ENCODE assay signal across 1 cellular context in the genomic region with DNA sequence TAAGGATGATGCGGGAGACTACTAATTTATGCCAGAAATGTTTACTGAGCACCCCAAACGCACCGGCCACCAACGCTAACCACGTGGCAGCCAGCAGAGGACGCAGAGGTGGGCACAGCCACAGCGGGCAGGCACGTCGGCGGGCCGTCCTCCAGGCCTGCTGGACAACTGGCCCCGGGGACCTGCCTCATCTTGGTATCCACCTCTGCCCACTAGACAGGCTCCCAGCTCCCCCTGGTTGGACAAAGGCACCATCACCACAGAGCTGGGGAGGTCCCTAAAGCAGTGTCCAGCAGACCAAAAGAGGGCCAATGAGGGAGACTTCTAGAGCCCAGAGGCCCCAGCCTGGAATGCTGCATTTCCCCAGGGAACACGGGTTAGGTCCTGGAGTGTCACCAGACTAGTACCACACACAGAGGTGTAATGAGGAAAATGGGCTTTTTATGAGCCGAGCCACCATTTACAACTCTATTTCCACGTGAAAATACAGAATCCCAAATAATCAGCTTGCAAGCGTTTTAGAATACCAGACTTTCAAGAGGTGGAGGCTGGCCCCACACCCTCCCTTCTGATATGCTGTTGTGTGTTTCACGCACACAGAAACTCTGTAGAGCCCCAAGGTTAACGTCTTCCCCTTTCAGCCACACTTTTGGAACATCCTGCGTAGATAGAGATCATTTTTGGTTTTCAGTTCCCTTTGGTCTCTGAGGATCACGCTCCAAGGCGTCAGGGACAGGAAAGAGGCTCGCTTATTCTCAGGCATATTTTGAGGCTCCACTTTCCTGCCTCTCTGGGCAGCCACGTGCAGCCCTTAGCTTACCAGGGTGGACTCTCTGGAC.
TF ChIP-seq lines count a peak whose summit lies in the region.

No MANE protein-coding gene starts in this region.

TF ChIP-seq in GM12878, 131 proteins besides CTCF, POLR2A, EP300 and RAD21 (continued from another document):
- TF ChIP-seq, protein P1, sequence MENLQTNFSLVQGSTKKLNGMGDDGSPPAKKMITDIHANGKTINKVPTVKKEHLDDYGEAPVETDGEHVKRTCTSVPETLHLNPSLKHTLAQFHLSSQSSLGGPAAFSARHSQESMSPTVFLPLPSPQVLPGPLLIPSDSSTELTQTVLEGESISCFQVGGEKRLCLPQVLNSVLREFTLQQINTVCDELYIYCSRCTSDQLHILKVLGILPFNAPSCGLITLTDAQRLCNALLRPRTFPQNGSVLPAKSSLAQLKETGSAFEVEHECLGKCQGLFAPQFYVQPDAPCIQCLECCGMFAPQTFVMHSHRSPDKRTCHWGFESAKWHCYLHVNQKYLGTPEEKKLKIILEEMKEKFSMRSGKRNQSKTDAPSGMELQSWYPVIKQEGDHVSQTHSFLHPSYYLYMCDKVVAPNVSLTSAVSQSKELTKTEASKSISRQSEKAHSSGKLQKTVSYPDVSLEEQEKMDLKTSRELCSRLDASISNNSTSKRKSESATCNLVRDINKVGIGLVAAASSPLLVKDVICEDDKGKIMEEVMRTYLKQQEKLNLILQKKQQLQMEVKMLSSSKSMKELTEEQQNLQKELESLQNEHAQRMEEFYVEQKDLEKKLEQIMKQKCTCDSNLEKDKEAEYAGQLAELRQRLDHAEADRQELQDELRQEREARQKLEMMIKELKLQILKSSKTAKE (IDR thresholded peaks at IDR 0.05; ENCODE audit: low read depth, poor library complexity, severe bottlenecking): peak; percentile 94
- TF ChIP-seq STAT1 (conservative IDR thresholded peaks at IDR 0.05): no peak
- TF ChIP-seq IKZF1 (conservative IDR thresholded peaks at IDR 0.05): peak; percentile 98
- TF ChIP-seq NR2C2 (IDR thresholded peaks at IDR 0.05; ENCODE audit: borderline replicate concordance, control insufficient read depth, insufficient read length, low read depth): no peak
- TF ChIP-seq SRF (IDR thresholded peaks at IDR 0.05; ENCODE audit: low read depth in 2 of 2, low read length in 2 of 2): 0 out of 4 replicates have a peak, but pooled peaks of 1 of the 2 experiments have one; percentile 33
- no peak for TF ChIP-seq HDGF (IDR thresholded peaks at IDR 0.05)
- peak; percentile 90 for TF ChIP-seq SP1 (IDR thresholded peaks at IDR 0.05; ENCODE audit: low read depth, low read length)
- TF ChIP-seq MYB (IDR thresholded peaks at IDR 0.05; ENCODE audit: borderline replicate concordance, low read depth, low read length): peak; percentile 93
- 0 out of 2 replicates have a peak, but pooled peaks have one; percentile 37 for TF ChIP-seq SMC3 (IDR thresholded peaks at IDR 0.05; ENCODE audit: borderline replicate concordance, low read length)
- TF ChIP-seq, protein P2, sequence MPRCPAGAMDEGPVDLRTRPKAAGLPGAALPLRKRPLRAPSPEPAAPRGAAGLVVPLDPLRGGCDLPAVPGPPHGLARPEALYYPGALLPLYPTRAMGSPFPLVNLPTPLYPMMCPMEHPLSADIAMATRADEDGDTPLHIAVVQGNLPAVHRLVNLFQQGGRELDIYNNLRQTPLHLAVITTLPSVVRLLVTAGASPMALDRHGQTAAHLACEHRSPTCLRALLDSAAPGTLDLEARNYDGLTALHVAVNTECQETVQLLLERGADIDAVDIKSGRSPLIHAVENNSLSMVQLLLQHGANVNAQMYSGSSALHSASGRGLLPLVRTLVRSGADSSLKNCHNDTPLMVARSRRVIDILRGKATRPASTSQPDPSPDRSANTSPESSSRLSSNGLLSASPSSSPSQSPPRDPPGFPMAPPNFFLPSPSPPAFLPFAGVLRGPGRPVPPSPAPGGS (IDR thresholded peaks at IDR 0.05; ENCODE audit: borderline replicate concordance, insufficient read depth, low read depth, low read length, poor library complexity, severe bottlenecking): peak; percentile 80
- no peak for TF ChIP-seq NFXL1 (IDR thresholded peaks at IDR 0.05; ENCODE audit: borderline replicate concordance)
- TF ChIP-seq LARP7 (IDR thresholded peaks at IDR 0.05): peak; percentile 65; the same call in 1 of the 2 replicates
- TF ChIP-seq, protein P3, sequence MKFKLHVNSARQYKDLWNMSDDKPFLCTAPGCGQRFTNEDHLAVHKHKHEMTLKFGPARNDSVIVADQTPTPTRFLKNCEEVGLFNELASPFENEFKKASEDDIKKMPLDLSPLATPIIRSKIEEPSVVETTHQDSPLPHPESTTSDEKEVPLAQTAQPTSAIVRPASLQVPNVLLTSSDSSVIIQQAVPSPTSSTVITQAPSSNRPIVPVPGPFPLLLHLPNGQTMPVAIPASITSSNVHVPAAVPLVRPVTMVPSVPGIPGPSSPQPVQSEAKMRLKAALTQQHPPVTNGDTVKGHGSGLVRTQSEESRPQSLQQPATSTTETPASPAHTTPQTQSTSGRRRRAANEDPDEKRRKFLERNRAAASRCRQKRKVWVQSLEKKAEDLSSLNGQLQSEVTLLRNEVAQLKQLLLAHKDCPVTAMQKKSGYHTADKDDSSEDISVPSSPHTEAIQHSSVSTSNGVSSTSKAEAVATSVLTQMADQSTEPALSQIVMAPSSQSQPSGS (IDR thresholded peaks at IDR 0.05; ENCODE audit: low read length): peak; percentile 87
- peak; percentile 99 for TF ChIP-seq EED (IDR thresholded peaks at IDR 0.05; ENCODE audit: low read depth)
- TF ChIP-seq CHD1 (IDR thresholded peaks at IDR 0.05; ENCODE audit: low read depth, low read length): no peak
- peak; percentile 78 for TF ChIP-seq RAD51 (IDR thresholded peaks at IDR 0.05)
- peak; percentile 95 for TF ChIP-seq FOXM1 (IDR thresholded peaks at IDR 0.05; ENCODE audit: low read depth, low read length)
- TF ChIP-seq ESRRA (IDR thresholded peaks at IDR 0.05; ENCODE audit: low read length): peak; percentile 14; the same call in 1 of the 2 replicates
- TF ChIP-seq ZBED1 (IDR thresholded peaks at IDR 0.05; ENCODE audit: borderline replicate concordance): peak; percentile 89; the same call in 1 of the 2 replicates
- TF ChIP-seq, protein P4, sequence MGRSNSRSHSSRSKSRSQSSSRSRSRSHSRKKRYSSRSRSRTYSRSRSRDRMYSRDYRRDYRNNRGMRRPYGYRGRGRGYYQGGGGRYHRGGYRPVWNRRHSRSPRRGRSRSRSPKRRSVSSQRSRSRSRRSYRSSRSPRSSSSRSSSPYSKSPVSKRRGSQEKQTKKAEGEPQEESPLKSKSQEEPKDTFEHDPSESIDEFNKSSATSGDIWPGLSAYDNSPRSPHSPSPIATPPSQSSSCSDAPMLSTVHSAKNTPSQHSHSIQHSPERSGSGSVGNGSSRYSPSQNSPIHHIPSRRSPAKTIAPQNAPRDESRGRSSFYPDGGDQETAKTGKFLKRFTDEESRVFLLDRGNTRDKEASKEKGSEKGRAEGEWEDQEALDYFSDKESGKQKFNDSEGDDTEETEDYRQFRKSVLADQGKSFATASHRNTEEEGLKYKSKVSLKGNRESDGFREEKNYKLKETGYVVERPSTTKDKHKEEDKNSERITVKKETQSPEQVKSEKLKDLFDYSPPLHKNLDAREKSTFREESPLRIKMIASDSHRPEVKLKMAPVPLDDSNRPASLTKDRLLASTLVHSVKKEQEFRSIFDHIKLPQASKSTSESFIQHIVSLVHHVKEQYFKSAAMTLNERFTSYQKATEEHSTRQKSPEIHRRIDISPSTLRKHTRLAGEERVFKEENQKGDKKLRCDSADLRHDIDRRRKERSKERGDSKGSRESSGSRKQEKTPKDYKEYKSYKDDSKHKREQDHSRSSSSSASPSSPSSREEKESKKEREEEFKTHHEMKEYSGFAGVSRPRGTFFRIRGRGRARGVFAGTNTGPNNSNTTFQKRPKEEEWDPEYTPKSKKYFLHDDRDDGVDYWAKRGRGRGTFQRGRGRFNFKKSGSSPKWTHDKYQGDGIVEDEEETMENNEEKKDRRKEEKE (IDR thresholded peaks at IDR 0.05): no peak
- no peak for TF ChIP-seq CHD4 (IDR thresholded peaks at IDR 0.05)
- TF ChIP-seq EGR1 (IDR thresholded peaks at IDR 0.05; ENCODE audit: borderline replicate concordance in 1 of 2, low read depth in 2 of 2, low read length in 2 of 2): no peak
